ENCODE assay signal across 1 cellular context in the genomic region with DNA sequence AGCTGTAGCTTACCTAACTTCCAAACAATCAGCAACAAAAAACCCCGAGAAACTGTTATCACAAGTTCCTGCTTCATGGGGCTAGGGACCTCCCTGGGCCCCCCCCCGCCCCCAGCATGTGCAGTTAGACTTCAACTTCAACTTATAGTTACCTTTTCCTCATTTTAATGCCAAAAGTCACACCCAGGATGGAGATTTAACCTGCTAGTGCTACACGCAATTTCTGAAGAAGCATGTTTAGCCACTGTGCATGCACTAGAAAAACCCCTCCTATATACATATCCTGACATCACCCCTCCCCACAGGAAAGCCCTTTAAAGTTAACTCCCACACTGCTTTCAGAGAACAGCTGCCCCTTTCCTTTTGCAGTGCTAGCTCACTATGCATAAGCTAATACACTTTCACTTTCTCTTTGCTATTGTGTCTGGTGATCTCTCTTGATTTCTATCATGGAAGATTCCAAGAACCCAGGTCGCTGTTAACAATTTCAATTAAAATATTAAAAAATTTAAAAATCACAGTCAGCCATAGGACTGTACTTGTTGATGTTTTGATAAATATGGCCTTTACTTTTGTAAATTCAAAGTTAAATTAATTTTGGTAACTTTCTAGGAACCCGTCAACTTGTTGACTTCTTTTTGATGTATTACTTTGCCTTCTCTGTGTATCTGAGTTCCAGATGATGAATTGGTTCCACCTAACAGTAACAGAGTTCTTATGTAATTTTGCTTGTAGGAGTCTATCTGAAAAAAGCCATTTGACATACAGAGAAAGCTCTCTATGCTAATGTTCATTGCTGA.
TF ChIP-seq lines count a peak whose summit lies in the region.

No MANE protein-coding gene starts in this region.

TF ChIP-seq in K562, 482 proteins besides CTCF, POLR2A, EP300 and RAD21 (continued from another document and continues in another):
- no peak for TF ChIP-seq ZNF740 (CRISPR knock-in tag; IDR thresholded peaks at IDR 0.05)
- TF ChIP-seq ZNF740 (tag; IDR thresholded peaks at IDR 0.05): 0 out of 4 replicates have a peak, but pooled peaks of 1 of the 2 experiments have one; percentile 19
- no peak for TF ChIP-seq FOXA1 (IDR thresholded peaks at IDR 0.05; ENCODE audit: borderline replicate concordance)
- TF ChIP-seq ZNF318 (IDR thresholded peaks at IDR 0.05; ENCODE audit: borderline replicate concordance in 1 of 2, low read depth in 1 of 2): peak in 1 of 2 experiments; percentile 99; a peak in 2 of 4 replicates
- TF ChIP-seq ZSCAN32 (CRISPR knock-in tag; IDR thresholded peaks at IDR 0.05): no peak
- TF ChIP-seq FOXK2 (conservative IDR thresholded peaks at IDR 0.05 in 1 of 2, IDR thresholded peaks at IDR 0.05 in 1 of 2; ENCODE audit: low read depth in 2 of 2): peak; percentile 53 to 69; a peak in 3 of 4 replicates
- TF ChIP-seq HDAC6 (IDR thresholded peaks at IDR 0.05; ENCODE audit: low read depth, low read length): no peak
- TF ChIP-seq FOXP1 (CRISPR knock-in tag; IDR thresholded peaks at IDR 0.05): no peak
- TF ChIP-seq, protein P1, sequence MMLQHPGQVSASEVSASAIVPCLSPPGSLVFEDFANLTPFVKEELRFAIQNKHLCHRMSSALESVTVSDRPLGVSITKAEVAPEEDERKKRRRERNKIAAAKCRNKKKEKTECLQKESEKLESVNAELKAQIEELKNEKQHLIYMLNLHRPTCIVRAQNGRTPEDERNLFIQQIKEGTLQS (IDR thresholded peaks at IDR 0.05): peak; percentile 43; the same call in 1 of the 2 replicates
- TF ChIP-seq, protein P1 (CRISPR knock-in tag; conservative IDR thresholded peaks at IDR 0.05): no peak
- TF ChIP-seq, protein P2, sequence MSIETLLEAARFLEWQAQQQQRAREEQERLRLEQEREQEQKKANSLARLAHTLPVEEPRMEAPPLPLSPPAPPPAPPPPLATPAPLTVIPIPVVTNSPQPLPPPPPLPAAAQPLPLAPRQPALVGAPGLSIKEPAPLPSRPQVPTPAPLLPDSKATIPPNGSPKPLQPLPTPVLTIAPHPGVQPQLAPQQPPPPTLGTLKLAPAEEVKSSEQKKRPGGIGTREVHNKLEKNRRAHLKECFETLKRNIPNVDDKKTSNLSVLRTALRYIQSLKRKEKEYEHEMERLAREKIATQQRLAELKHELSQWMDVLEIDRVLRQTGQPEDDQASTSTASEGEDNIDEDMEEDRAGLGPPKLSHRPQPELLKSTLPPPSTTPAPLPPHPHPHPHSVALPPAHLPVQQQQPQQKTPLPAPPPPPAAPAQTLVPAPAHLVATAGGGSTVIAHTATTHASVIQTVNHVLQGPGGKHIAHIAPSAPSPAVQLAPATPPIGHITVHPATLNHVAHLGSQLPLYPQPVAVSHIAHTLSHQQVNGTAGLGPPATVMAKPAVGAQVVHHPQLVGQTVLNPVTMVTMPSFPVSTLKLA (conservative IDR thresholded peaks at IDR 0.05): peak; percentile 72 to 87
- TF ChIP-seq MCM5 (IDR thresholded peaks at IDR 0.05; ENCODE audit: low read depth): no peak
- TF ChIP-seq TFAP4 (CRISPR knock-in tag; IDR thresholded peaks at IDR 0.05; ENCODE audit: borderline replicate concordance): peak; percentile 71; the same call in 1 of the 2 replicates
- TF ChIP-seq RB1 (IDR thresholded peaks at IDR 0.05; ENCODE audit: low read depth): no peak
- TF ChIP-seq NRF1 (conservative IDR thresholded peaks at IDR 0.05 in 1 of 2, IDR thresholded peaks at IDR 0.05 in 1 of 2): no peak
- TF ChIP-seq HMG20B (CRISPR knock-in tag; IDR thresholded peaks at IDR 0.05): no peak
- no peak for TF ChIP-seq FOXK1 (CRISPR knock-in tag; IDR thresholded peaks at IDR 0.05; ENCODE audit: borderline replicate concordance)
- no peak for TF ChIP-seq ZBED1 (IDR thresholded peaks at IDR 0.05)
- TF ChIP-seq FOXM1 (IDR thresholded peaks at IDR 0.05; ENCODE audit: low read depth): peak; percentile 80
- no peak for TF ChIP-seq FOXM1 (CRISPR knock-in tag; IDR thresholded peaks at IDR 0.05; ENCODE audit: low read depth)
- TF ChIP-seq JUND (IDR thresholded peaks at IDR 0.05; ENCODE audit: borderline replicate concordance, low read depth, low read length): peak; percentile 63; the same call in 1 of the 2 replicates
- peak; percentile 40; the same call in 1 of the 3 replicates for TF ChIP-seq JUND (tag; IDR thresholded peaks at IDR 0.05; ENCODE audit: borderline replicate concordance, low read depth, low read length)
- TF ChIP-seq ZNF146 (CRISPR knock-in tag; IDR thresholded peaks at IDR 0.05; ENCODE audit: unreplicated experiment): no peak
- TF ChIP-seq CBX8 (IDR thresholded peaks at IDR 0.05; ENCODE audit: borderline replicate concordance, extremely low read depth, low read depth, low read length, poor library complexity, severe bottlenecking): no peak
- no peak for TF ChIP-seq ZFPM2 (CRISPR knock-in tag; IDR thresholded peaks at IDR 0.05)
- TF ChIP-seq, protein P3, sequence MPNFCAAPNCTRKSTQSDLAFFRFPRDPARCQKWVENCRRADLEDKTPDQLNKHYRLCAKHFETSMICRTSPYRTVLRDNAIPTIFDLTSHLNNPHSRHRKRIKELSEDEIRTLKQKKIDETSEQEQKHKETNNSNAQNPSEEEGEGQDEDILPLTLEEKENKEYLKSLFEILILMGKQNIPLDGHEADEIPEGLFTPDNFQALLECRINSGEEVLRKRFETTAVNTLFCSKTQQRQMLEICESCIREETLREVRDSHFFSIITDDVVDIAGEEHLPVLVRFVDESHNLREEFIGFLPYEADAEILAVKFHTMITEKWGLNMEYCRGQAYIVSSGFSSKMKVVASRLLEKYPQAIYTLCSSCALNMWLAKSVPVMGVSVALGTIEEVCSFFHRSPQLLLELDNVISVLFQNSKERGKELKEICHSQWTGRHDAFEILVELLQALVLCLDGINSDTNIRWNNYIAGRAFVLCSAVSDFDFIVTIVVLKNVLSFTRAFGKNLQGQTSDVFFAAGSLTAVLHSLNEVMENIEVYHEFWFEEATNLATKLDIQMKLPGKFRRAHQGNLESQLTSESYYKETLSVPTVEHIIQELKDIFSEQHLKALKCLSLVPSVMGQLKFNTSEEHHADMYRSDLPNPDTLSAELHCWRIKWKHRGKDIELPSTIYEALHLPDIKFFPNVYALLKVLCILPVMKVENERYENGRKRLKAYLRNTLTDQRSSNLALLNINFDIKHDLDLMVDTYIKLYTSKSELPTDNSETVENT (CRISPR knock-in tag; IDR thresholded peaks at IDR 0.05): no peak
- TF ChIP-seq C11orf30 (IDR thresholded peaks at IDR 0.05; ENCODE audit: low read depth): no peak
- TF ChIP-seq IRF9 (tag; IDR thresholded peaks at IDR 0.05): no peak
- TF ChIP-seq MIER1 (IDR thresholded peaks at IDR 0.05; ENCODE audit: low read depth): no peak
- TF ChIP-seq VEZF1 (CRISPR knock-in tag; IDR thresholded peaks at IDR 0.05): peak; percentile 69
- TF ChIP-seq SIN3A (IDR thresholded peaks at IDR 0.05; ENCODE audit: borderline replicate concordance in 2 of 2, control insufficient read depth in 1 of 2, low read depth in 2 of 2, low read length in 2 of 2): peak; percentile 85 to 91
- no peak for TF ChIP-seq GTF2E2 (tag; IDR thresholded peaks at IDR 0.05)
- no peak for TF ChIP-seq ZNF174 (CRISPR knock-in tag; IDR thresholded peaks at IDR 0.05)
- TF ChIP-seq RBM39 (optimal IDR thresholded peaks at IDR 0.05; ENCODE audit: low read depth, low read length): no peak
- peak; percentile 20; the same call in 1 of the 2 replicates for TF ChIP-seq TEAD4 (IDR thresholded peaks at IDR 0.05; ENCODE audit: low read length)
- no peak for TF ChIP-seq TEAD4 (CRISPR knock-in tag; IDR thresholded peaks at IDR 0.05; ENCODE audit: borderline replicate concordance)
